Comparison of ENCODE assay signal across 35 cellular contexts in genomic region chr11:103967985-103968384, GRCh38.
"Had no signal": no experiment of that assay in that cellular context is flagged by ENCODE, and none has a peak within 500 bp of the region (broad histone marks: within the 10 kb centered on the region; RNA-seq: fewer than 3 reads in every experiment).

No MANE protein-coding gene starts in this region.

- H3K9me3 Mint-ChIP-seq: activated B cell treated with CpG ODN at 0.5 μM for 24 hours; activated CD4-positive, alpha-beta memory T cell treated with anti-CD3 and anti-CD28 coated beads for 36 hours; activated CD4-positive, alpha-beta T cell treated with anti-CD3 and anti-CD28 coated beads, Interleukin-2, amount 10 ng/mL, durations not matched to agents 24 days and 14 days; activated CD8-positive, alpha-beta T cell treated with anti-CD3 and anti-CD28 coated beads for 36 hours; activated naive CD4-positive, alpha-beta T cell treated with anti-CD3 and anti-CD28 coated beads, Interleukin-2, amount 10 ng/mL, durations not matched to agents 7 days and 5 days; activated naive CD4-positive, alpha-beta T cell treated with anti-CD3 and anti-CD28 coated beads, Interleukin-2, amount 50 U/mL, for 24 hours; activated naive CD8-positive, alpha-beta T cell treated with anti-CD3 and anti-CD28 coated beads, Interleukin-2, amount 10 ng/mL, durations not matched to agents 7 days and 5 days; activated naive CD8-positive, alpha-beta T cell treated with anti-CD3 and anti-CD28 coated beads, Interleukin-2, amount 50 U/mL, for 24 hours; activated T-cell treated with anti-CD3 and anti-CD28 coated beads, Interleukin-2, amount 50 U/mL, for 4 hours; activated T-helper 1 cell treated with anti-CD3 and anti-CD28 coated beads, Interleukin-12 subunit alpha, Interleukin-12 subunit beta, Interleukin-2, Interleukin-4 antibody, amounts not matched to agents 30 ng/mL and 10 ng/mL and 1 ng/mL, durations not matched to agents 14 hours and 24 hours and 36 hours; activated T-helper 17 cell treated with anti-CD3 and anti-CD28 coated beads, Interleukin-2, amount 50 U/mL, for 72 hours; brain; T-helper 1 cell treated with Interleukin-12 subunit alpha and Interleukin-12 subunit beta and Interleukin-4 antibody, amounts not matched to agents 30 μg/mL and 1 μg/mL, for 36 hours; T-helper 2 cell treated with Interferon-gamma antibody and Interleukin-4, amounts not matched to agents 5 μg/mL and 100 μg/mL, for 36 hours had no signal

- H3K27ac ChIP-seq: ascending aorta, cardiac muscle cell, VCaP had no signal

- H3K4me1 ChIP-seq: ascending aorta had no signal

- DNase-seq: activated B cell treated with CpG ODN at 0.5 μM for 24 hours; activated CD4-positive, alpha-beta memory T cell treated with anti-CD3 and anti-CD28 coated beads for 36 hours; activated CD4-positive, alpha-beta T cell treated with anti-CD3 and anti-CD28 coated beads for 4 hours; activated CD4-positive, alpha-beta T cell treated with anti-CD3 and anti-CD28 coated beads, Interleukin-2, amount 10 ng/mL, durations not matched to agents 24 days and 14 days; activated CD4-positive, alpha-beta T cell treated with anti-CD3 and anti-CD28 coated beads, Interleukin-2, amount 50 U/mL, for 1 hour; activated CD4-positive, alpha-beta T cell treated with anti-CD3 and anti-CD28 coated beads, Interleukin-2, amount 50 U/mL, for 4 hours; activated CD4-positive, CD25-positive, alpha-beta regulatory T cell treated with anti-CD3 and anti-CD28 coated beads, Interleukin-2, amount 50 U/mL, for 72 hours; activated CD8-positive, alpha-beta memory T cell treated with anti-CD3 and anti-CD28 coated beads, Interleukin-2, amount 50 U/mL, for 4 hours; activated CD8-positive, alpha-beta T cell treated with anti-CD3 and anti-CD28 coated beads for 36 hours; activated effector memory CD4-positive, alpha-beta T cell treated with anti-CD3 and anti-CD28 coated beads, Interleukin-2, amount 50 U/mL, for 16 hours; activated gamma-delta T cell treated with Interleukin-2 at 50 U/mL for 16 hours; activated naive CD4-positive, alpha-beta T cell treated with anti-CD3 and anti-CD28 coated beads, Interleukin-2, amount 10 ng/mL, durations not matched to agents 7 days and 5 days; activated naive CD4-positive, alpha-beta T cell treated with Interleukin-2 at 50 U/mL for 16 hours; activated naive CD8-positive, alpha-beta T cell treated with anti-CD3 and anti-CD28 coated beads, Interleukin-2, amount 10 ng/mL, durations not matched to agents 7 days and 5 days; activated naive CD8-positive, alpha-beta T cell treated with anti-CD3 and anti-CD28 coated beads, Interleukin-2, amount 50 U/mL, for 24 hours; activated T-cell treated with anti-CD3 and anti-CD28 coated beads for 4 hours; activated T-cell treated with anti-CD3 and anti-CD28 coated beads, Interleukin-2, amount 50 U/mL, for 1 hour; activated T-cell treated with anti-CD3 and anti-CD28 coated beads, Interleukin-2, amount 50 U/mL, for 4 hours; activated T-cell treated with anti-CD3 and anti-CD28 coated beads, Interleukin-2, amount 50 U/mL, for 72 hours; amygdala; anterior cingulate cortex; central memory CD4-positive, alpha-beta T cell; T-helper 1 cell; T-helper 2 cell; T-helper 9 cell had no signal

- H3K27me3 ChIP-seq: ascending aorta, cardiac muscle cell had no signal

- H3K27ac Mint-ChIP-seq: activated B cell treated with CpG ODN at 0.5 μM for 24 hours; activated CD4-positive, alpha-beta memory T cell treated with anti-CD3 and anti-CD28 coated beads for 36 hours; activated CD4-positive, alpha-beta T cell treated with anti-CD3 and anti-CD28 coated beads, Interleukin-2, amount 10 ng/mL, durations not matched to agents 24 days and 14 days; activated CD8-positive, alpha-beta T cell treated with anti-CD3 and anti-CD28 coated beads for 36 hours; activated naive CD4-positive, alpha-beta T cell treated with anti-CD3 and anti-CD28 coated beads, Interleukin-2, amount 10 ng/mL, durations not matched to agents 7 days and 5 days; activated naive CD4-positive, alpha-beta T cell treated with anti-CD3 and anti-CD28 coated beads, Interleukin-2, amount 50 U/mL, for 24 hours; activated naive CD8-positive, alpha-beta T cell; activated naive CD8-positive, alpha-beta T cell treated with anti-CD3 and anti-CD28 coated beads, Interleukin-2, amount 10 ng/mL, durations not matched to agents 7 days and 5 days; activated naive CD8-positive, alpha-beta T cell treated with anti-CD3 and anti-CD28 coated beads, Interleukin-2, amount 50 U/mL, for 24 hours; activated T-cell treated with anti-CD3 and anti-CD28 coated beads, Interleukin-2, amount 50 U/mL, for 72 hours; activated T-helper 1 cell treated with anti-CD3 and anti-CD28 coated beads, Interleukin-12 subunit alpha, Interleukin-12 subunit beta, Interleukin-2, Interleukin-4 antibody, amounts not matched to agents 30 ng/mL and 10 ng/mL and 1 ng/mL, durations not matched to agents 14 hours and 24 hours and 36 hours; activated T-helper 17 cell treated with anti-CD3 and anti-CD28 coated beads, Interleukin-2, amount 50 U/mL, for 72 hours; brain; T-helper 1 cell treated with Interleukin-12 subunit alpha and Interleukin-12 subunit beta and Interleukin-4 antibody, amounts not matched to agents 30 μg/mL and 1 μg/mL, for 36 hours; T-helper 2 cell treated with Interferon-gamma antibody and Interleukin-4, amounts not matched to agents 5 μg/mL and 100 μg/mL, for 36 hours had no signal

- H3K4me1 Mint-ChIP-seq: activated B cell treated with CpG ODN at 0.5 μM for 24 hours; activated CD4-positive, alpha-beta T cell treated with anti-CD3 and anti-CD28 coated beads, Interleukin-2, amount 10 ng/mL, durations not matched to agents 24 days and 14 days; activated naive CD4-positive, alpha-beta T cell treated with anti-CD3 and anti-CD28 coated beads, Interleukin-2, amount 10 ng/mL, durations not matched to agents 7 days and 5 days; activated naive CD4-positive, alpha-beta T cell treated with anti-CD3 and anti-CD28 coated beads, Interleukin-2, amount 50 U/mL, for 24 hours; activated naive CD8-positive, alpha-beta T cell treated with anti-CD3 and anti-CD28 coated beads, Interleukin-2, amount 10 ng/mL, durations not matched to agents 7 days and 5 days; activated naive CD8-positive, alpha-beta T cell treated with anti-CD3 and anti-CD28 coated beads, Interleukin-2, amount 50 U/mL, for 24 hours; activated T-helper 17 cell treated with anti-CD3 and anti-CD28 coated beads, Interleukin-2, amount 50 U/mL, for 72 hours had no signal

- H3K9me3 ChIP-seq: ascending aorta had no signal

- H3K36me3 Mint-ChIP-seq: activated CD4-positive, alpha-beta memory T cell treated with anti-CD3 and anti-CD28 coated beads for 36 hours; activated naive CD4-positive, alpha-beta T cell treated with anti-CD3 and anti-CD28 coated beads, Interleukin-2, amount 10 ng/mL, durations not matched to agents 7 days and 5 days; activated naive CD4-positive, alpha-beta T cell treated with anti-CD3 and anti-CD28 coated beads, Interleukin-2, amount 50 U/mL, for 24 hours; activated naive CD8-positive, alpha-beta T cell; activated naive CD8-positive, alpha-beta T cell treated with anti-CD3 and anti-CD28 coated beads, Interleukin-2, amount 10 ng/mL, durations not matched to agents 7 days and 5 days; brain had no signal

- ATAC-seq: activated CD8-positive, alpha-beta T cell treated with anti-CD3 and anti-CD28 coated beads for 36 hours; activated naive CD8-positive, alpha-beta T cell treated with anti-CD3 and anti-CD28 coated beads, Interleukin-2, amount 50 U/mL, for 24 hours; activated T-cell treated with anti-CD3 and anti-CD28 coated beads, Interleukin-2, amount 50 U/mL, for 4 hours; activated T-cell treated with anti-CD3 and anti-CD28 coated beads, Interleukin-2, amount 50 U/mL, for 72 hours; activated T-helper 17 cell treated with anti-CD3 and anti-CD28 coated beads, Interleukin-2, amount 50 U/mL, for 72 hours had no signal

- H3K27me3 Mint-ChIP-seq: activated B cell treated with CpG ODN at 0.5 μM for 24 hours; activated CD4-positive, alpha-beta memory T cell treated with anti-CD3 and anti-CD28 coated beads for 36 hours; activated CD4-positive, alpha-beta T cell treated with anti-CD3 and anti-CD28 coated beads, Interleukin-2, amount 10 ng/mL, durations not matched to agents 24 days and 14 days; activated naive CD4-positive, alpha-beta T cell treated with anti-CD3 and anti-CD28 coated beads, Interleukin-2, amount 10 ng/mL, durations not matched to agents 7 days and 5 days; activated naive CD4-positive, alpha-beta T cell treated with anti-CD3 and anti-CD28 coated beads, Interleukin-2, amount 50 U/mL, for 24 hours; activated naive CD8-positive, alpha-beta T cell; activated naive CD8-positive, alpha-beta T cell treated with anti-CD3 and anti-CD28 coated beads, Interleukin-2, amount 10 ng/mL, durations not matched to agents 7 days and 5 days; activated naive CD8-positive, alpha-beta T cell treated with anti-CD3 and anti-CD28 coated beads, Interleukin-2, amount 50 U/mL, for 24 hours; activated T-helper 17 cell treated with anti-CD3 and anti-CD28 coated beads, Interleukin-2, amount 50 U/mL, for 72 hours; brain had no signal

- H3K4me3 Mint-ChIP-seq: activated B cell treated with CpG ODN at 0.5 μM for 24 hours; activated CD4-positive, alpha-beta memory T cell treated with anti-CD3 and anti-CD28 coated beads for 36 hours; activated CD4-positive, alpha-beta T cell treated with anti-CD3 and anti-CD28 coated beads, Interleukin-2, amount 10 ng/mL, durations not matched to agents 24 days and 14 days; activated CD8-positive, alpha-beta T cell treated with anti-CD3 and anti-CD28 coated beads for 36 hours; activated naive CD4-positive, alpha-beta T cell treated with anti-CD3 and anti-CD28 coated beads, Interleukin-2, amount 10 ng/mL, durations not matched to agents 7 days and 5 days; activated naive CD4-positive, alpha-beta T cell treated with anti-CD3 and anti-CD28 coated beads, Interleukin-2, amount 50 U/mL, for 24 hours; activated naive CD8-positive, alpha-beta T cell; activated naive CD8-positive, alpha-beta T cell treated with anti-CD3 and anti-CD28 coated beads, Interleukin-2, amount 10 ng/mL, durations not matched to agents 7 days and 5 days; activated naive CD8-positive, alpha-beta T cell treated with anti-CD3 and anti-CD28 coated beads, Interleukin-2, amount 50 U/mL, for 24 hours; activated T-cell treated with anti-CD3 and anti-CD28 coated beads, Interleukin-2, amount 50 U/mL, for 4 hours; activated T-cell treated with anti-CD3 and anti-CD28 coated beads, Interleukin-2, amount 50 U/mL, for 72 hours; activated T-helper 1 cell treated with anti-CD3 and anti-CD28 coated beads, Interleukin-12 subunit alpha, Interleukin-12 subunit beta, Interleukin-2, Interleukin-4 antibody, amounts not matched to agents 30 ng/mL and 10 ng/mL and 1 ng/mL, durations not matched to agents 14 hours and 24 hours and 36 hours; activated T-helper 17 cell treated with anti-CD3 and anti-CD28 coated beads, Interleukin-2, amount 50 U/mL, for 72 hours; brain; T-helper 1 cell treated with Interleukin-12 subunit alpha and Interleukin-12 subunit beta and Interleukin-4 antibody, amounts not matched to agents 30 μg/mL and 1 μg/mL, for 36 hours; T-helper 2 cell treated with Interferon-gamma antibody and Interleukin-4, amounts not matched to agents 5 μg/mL and 100 μg/mL, for 36 hours had no signal

- H3K36me3 ChIP-seq: ascending aorta had no signal

- H3K4me3 ChIP-seq: ascending aorta, cardiac muscle cell had no signal
